30 cellular contexts compared by ENCODE assay signal in genomic region chr16:50571786-50572185, GRCh38.
"Had no signal": no experiment of that assay in that cellular context is flagged by ENCODE, and none has a peak within 500 bp of the region (broad histone marks: within the 10 kb centered on the region; RNA-seq: fewer than 3 reads in every experiment).

No MANE protein-coding gene starts in this region.

- FAIRE-seq: keratinocyte, TTC549 had no signal

- H3K9me3 ChIP-seq: ascending aorta, gastrocnemius medialis, right atrium auricular region, thoracic aorta, vagina had no signal

- H3K27me3 ChIP-seq: ascending aorta, dorsolateral prefrontal cortex, gastrocnemius medialis, hepatocyte, neural progenitor cell, right atrium auricular region, vagina had no signal

- H3K9ac ChIP-seq: neural progenitor cell had no signal

- H3K27ac ChIP-seq: coronary artery, dorsolateral prefrontal cortex, gastrocnemius medialis, hepatocyte, neural progenitor cell, right atrium auricular region, thoracic aorta, vagina, VCaP had no signal

- H3K4me3 Mint-ChIP-seq: activated naive CD8-positive, alpha-beta T cell treated with anti-CD3 and anti-CD28 coated beads for 36 hours; brain; naive thymus-derived CD4-positive, alpha-beta T cell; neural progenitor cell; T-helper 1 cell treated with Interleukin-12 subunit alpha and Interleukin-12 subunit beta and Interleukin-4 antibody, amounts not matched to agents 30 μg/mL and 1 μg/mL, for 36 hours; type B pancreatic cell had no signal

- DNase-seq: activated CD4-positive, alpha-beta T cell treated with anti-CD3 and anti-CD28 coated beads for 48 hours; activated CD4-positive, alpha-beta T cell treated with anti-CD3 and anti-CD28 coated beads, Interleukin-2, amount 50 U/mL, for 48 hours; activated CD8-positive, alpha-beta memory T cell treated with anti-CD3 and anti-CD28 coated beads for 24 hours; activated gamma-delta T cell treated with Interleukin-2 at 50 U/mL for 16 hours; activated naive CD8-positive, alpha-beta T cell treated with anti-CD3 and anti-CD28 coated beads for 36 hours; activated T-cell treated with anti-CD3 and anti-CD28 coated beads, Interleukin-2, amount 50 U/mL, for 1 hour; dorsolateral prefrontal cortex; effector memory CD4-positive, alpha-beta T cell; erythroblast; gastrocnemius medialis; left cardiac atrium; mammary epithelial cell; naive thymus-derived CD4-positive, alpha-beta T cell; stimulated activated naive CD4-positive, alpha-beta T cell treated with Interleukin-2 at 50 U/mL for 16 hours; SW 1271; T-helper 9 cell had no signal

- H2AFZ ChIP-seq: hepatocyte, neural progenitor cell had no signal

- H3K4me2 ChIP-seq: hepatocyte, neural progenitor cell had no signal

- H3K9me3 Mint-ChIP-seq: activated naive CD8-positive, alpha-beta T cell treated with anti-CD3 and anti-CD28 coated beads for 36 hours; naive thymus-derived CD4-positive, alpha-beta T cell; neural progenitor cell; T-helper 1 cell treated with Interleukin-12 subunit alpha and Interleukin-12 subunit beta and Interleukin-4 antibody, amounts not matched to agents 30 μg/mL and 1 μg/mL, for 36 hours; type B pancreatic cell had no signal

- H3K4me1 ChIP-seq: right atrium auricular region had no signal

- H3K36me3 Mint-ChIP-seq: activated naive CD8-positive, alpha-beta T cell treated with anti-CD3 and anti-CD28 coated beads for 36 hours; brain had no signal

- H3K36me3 ChIP-seq: gastrocnemius medialis, neural progenitor cell, right atrium auricular region, thoracic aorta, vagina had no signal

- H3K27me3 Mint-ChIP-seq: activated naive CD8-positive, alpha-beta T cell treated with anti-CD3 and anti-CD28 coated beads for 36 hours; naive thymus-derived CD4-positive, alpha-beta T cell; type B pancreatic cell had no signal

- ATAC-seq: activated CD4-positive, CD25-positive, alpha-beta regulatory T cell treated with anti-CD3 and anti-CD28 coated beads, Interleukin-2, amount 50 U/mL, for 24 hours; gastrocnemius medialis; left cardiac atrium; naive thymus-derived CD4-positive, alpha-beta T cell had no signal

- H3K4me3 ChIP-seq: ascending aorta, coronary artery, dorsolateral prefrontal cortex, gastrocnemius medialis, hepatocyte, neural progenitor cell, right atrium auricular region, thoracic aorta, vagina had no signal

- H3K27ac Mint-ChIP-seq: activated naive CD8-positive, alpha-beta T cell treated with anti-CD3 and anti-CD28 coated beads for 36 hours; T-helper 1 cell treated with Interleukin-12 subunit alpha and Interleukin-12 subunit beta and Interleukin-4 antibody, amounts not matched to agents 30 μg/mL and 1 μg/mL, for 36 hours; type B pancreatic cell had no signal
